Comparison of ENCODE assay signal across 1 cellular context in the genomic region with DNA sequence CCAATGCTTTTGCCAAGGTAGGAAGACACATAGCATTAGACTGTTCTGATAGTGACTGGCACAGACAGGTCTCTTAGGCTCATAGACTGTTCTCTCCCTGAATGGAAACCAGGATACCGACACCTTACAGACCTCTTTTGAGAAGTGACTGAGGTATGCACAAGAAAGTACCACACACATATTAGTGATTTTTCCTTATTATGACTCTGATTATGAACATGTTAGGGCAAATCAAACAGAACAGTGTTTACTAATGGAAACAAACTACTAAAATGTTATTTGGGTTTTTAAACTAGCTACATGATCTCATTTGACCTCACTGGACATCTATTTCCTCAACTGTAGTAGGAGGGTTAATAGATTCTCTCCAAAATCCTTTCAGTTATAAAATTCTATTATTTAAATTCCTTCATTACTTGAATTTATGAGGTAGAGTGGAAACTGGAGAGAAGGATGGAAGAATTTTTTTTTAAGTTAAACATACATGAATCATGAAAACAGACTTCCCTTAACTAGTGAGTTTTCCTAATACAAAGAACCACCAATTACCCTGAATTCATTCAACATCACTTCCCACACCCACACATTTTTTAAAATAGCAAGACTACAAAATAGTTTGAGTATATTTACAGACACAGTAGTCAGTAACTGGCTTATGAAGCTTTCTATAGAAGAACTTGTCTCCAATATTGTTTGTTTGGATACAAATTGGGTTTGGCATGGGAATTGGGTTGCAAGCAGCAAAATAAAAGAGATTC.
TF ChIP-seq lines count a peak whose summit lies in the region.

No MANE protein-coding gene starts in this region.

TF ChIP-seq in A549, 52 proteins besides CTCF, POLR2A, EP300 and RAD21 (continued from another document):
- TF ChIP-seq CBX2 (IDR thresholded peaks at IDR 0.05; ENCODE audit: borderline replicate concordance, low read depth) (no peak), JUNB (IDR thresholded peaks at IDR 0.05) (no peak), SREBF2 (IDR thresholded peaks at IDR 0.05) (no peak), MYC (IDR thresholded peaks at IDR 0.05; ENCODE audit: borderline replicate concordance, low read length) (no peak), MAZ (IDR thresholded peaks at IDR 0.05; ENCODE audit: borderline replicate concordance, low read depth, low read length) (no peak), CHD4 (IDR thresholded peaks at IDR 0.05; ENCODE audit: borderline replicate concordance) (no peak)
- TF ChIP-seq, protein P1, sequence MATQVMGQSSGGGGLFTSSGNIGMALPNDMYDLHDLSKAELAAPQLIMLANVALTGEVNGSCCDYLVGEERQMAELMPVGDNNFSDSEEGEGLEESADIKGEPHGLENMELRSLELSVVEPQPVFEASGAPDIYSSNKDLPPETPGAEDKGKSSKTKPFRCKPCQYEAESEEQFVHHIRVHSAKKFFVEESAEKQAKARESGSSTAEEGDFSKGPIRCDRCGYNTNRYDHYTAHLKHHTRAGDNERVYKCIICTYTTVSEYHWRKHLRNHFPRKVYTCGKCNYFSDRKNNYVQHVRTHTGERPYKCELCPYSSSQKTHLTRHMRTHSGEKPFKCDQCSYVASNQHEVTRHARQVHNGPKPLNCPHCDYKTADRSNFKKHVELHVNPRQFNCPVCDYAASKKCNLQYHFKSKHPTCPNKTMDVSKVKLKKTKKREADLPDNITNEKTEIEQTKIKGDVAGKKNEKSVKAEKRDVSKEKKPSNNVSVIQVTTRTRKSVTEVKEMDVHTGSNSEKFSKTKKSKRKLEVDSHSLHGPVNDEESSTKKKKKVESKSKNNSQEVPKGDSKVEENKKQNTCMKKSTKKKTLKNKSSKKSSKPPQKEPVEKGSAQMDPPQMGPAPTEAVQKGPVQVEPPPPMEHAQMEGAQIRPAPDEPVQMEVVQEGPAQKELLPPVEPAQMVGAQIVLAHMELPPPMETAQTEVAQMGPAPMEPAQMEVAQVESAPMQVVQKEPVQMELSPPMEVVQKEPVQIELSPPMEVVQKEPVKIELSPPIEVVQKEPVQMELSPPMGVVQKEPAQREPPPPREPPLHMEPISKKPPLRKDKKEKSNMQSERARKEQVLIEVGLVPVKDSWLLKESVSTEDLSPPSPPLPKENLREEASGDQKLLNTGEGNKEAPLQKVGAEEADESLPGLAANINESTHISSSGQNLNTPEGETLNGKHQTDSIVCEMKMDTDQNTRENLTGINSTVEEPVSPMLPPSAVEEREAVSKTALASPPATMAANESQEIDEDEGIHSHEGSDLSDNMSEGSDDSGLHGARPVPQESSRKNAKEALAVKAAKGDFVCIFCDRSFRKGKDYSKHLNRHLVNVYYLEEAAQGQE (IDR thresholded peaks at IDR 0.05), result no peak
